In the genomic region with DNA sequence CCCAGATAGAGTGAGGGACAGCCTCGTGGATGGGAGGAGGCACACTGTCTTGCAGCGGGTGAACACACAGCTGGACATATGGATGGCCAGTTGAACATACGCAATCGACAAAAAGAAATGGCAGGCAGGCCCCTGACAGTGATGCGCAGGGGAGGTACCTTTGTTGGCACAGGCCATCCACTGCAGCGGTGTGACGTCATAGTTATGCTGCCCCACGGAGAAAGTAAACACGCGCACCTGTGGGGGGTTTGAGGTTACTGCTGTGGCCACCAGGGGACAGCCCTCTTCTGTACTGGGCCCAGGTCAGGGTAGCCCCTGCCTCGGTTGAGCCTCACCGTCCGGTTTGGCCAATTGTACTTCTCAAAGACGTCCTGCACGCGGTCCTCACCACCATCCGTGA, we compare ENCODE assay signal across 22 cellular contexts. TPM values are rescaled to one million over a fixed set of nuclear protein-coding genes. Genes with fewer than 3 reads are reported as not detected.
DNase-seq lines count a peak whose midpoint lies in the region; FAIRE-seq and TF ChIP-seq lines count a peak whose summit lies in the region.
"Had no signal": no experiment of that assay in that cellular context is flagged by ENCODE, and none has a peak within 500 bp of the region (broad histone marks: within the 10 kb centered on the region; RNA-seq: fewer than 3 reads in every experiment).

No MANE protein-coding gene starts in this region.

- H3K27me3 Mint-ChIP-seq in neural progenitor cell (ENCODE audit: insufficient read depth, low read depth), result peaks cover 8% of the 10 kb centered on the region
- H3K27me3 Mint-ChIP-seq in MCF 10A (ENCODE audit: insufficient read depth, unreplicated experiment), result peaks cover 4% of the 10 kb centered on the region
- H3K27me3 Mint-ChIP-seq: CD8-positive, alpha-beta memory T cell had no signal

- no peak overlapping the region; the same call in 1 of the 2 replicates for H2BK5ac ChIP-seq in H1 (ENCODE audit: low read depth, low read length)

- peaks cover 5% of the 10 kb centered on the region for H3F3A ChIP-seq in neural progenitor cell (ENCODE audit: low read depth)

- H4K20me1 ChIP-seq in H1 (replicated peaks in 1 of 2; ENCODE audit: control insufficient read depth in 1 of 2, insufficient read depth in 2 of 2, low read length in 2 of 2) (peaks cover 4% of the 10 kb centered on the region in 2 experiments), neural progenitor cell (ENCODE audit: low read depth) (no peaks in the 10 kb centered on the region)

- H3K23me2 ChIP-seq in H1 (ENCODE audit: low read depth, low read length), result no peaks in the 10 kb centered on the region

- POLR2A ChIA-PET in HEK293 (lab: Yijun Ruan, JAX) (no interaction called here), H1 (lab: Charles Lee; ENCODE audit: partially characterized antibody) (interaction anchor here (2.1 kb wide), 1 partner anchor 12 kb away, joined by 7 read pairs; no protein-coding TSS in a partner anchor), MCF 10A (lab: Yijun Ruan, JAX) (no interaction called here)

- no peak overlapping the region for H2BK20ac ChIP-seq in H1 (ENCODE audit: low read length)

- H3K9me3 Mint-ChIP-seq in neural progenitor cell, result no peaks in the 10 kb centered on the region
- H3K9me3 Mint-ChIP-seq in MCF 10A (ENCODE audit: unreplicated experiment), result no peaks in the 10 kb centered on the region
- H3K9me3 Mint-ChIP-seq: CD8-positive, alpha-beta memory T cell; H9 had no signal

- H3K23ac ChIP-seq in H1 (ENCODE audit: insufficient read length), result no peak overlapping the region

- no TSS peak for BruUV-seq in MCF 10A (replicated peaks; lab: Mats Ljungman, UMichigan)

- H3K79me2 ChIP-seq in H1 (ENCODE audit: control insufficient read depth in 1 of 2, insufficient read depth in 2 of 2, low read length in 2 of 2) (no peaks in the 10 kb centered on the region), neural progenitor cell (ENCODE audit: low read depth) (no peaks in the 10 kb centered on the region)

- no peaks in the 10 kb centered on the region for H3K9me3 ChIP-seq in HEK293 (ENCODE audit: control insufficient read depth, insufficient read depth, low read depth, low read length)
- no peaks in the 10 kb centered on the region for H3K9me3 ChIP-seq in WERI-Rb-1 (ENCODE audit: severe bottlenecking)
- no peaks in the 10 kb centered on the region for H3K9me3 ChIP-seq in H1 (ENCODE audit: insufficient read depth in 2 of 2, low read depth in 1 of 2, low read length in 1 of 2)
- no peaks in the 10 kb centered on the region for H3K9me3 ChIP-seq in neural progenitor cell (ENCODE audit: low read depth)
- H3K9me3 ChIP-seq: BE2C had no signal

- no peaks in the 10 kb centered on the region for H3K27me3 ChIP-seq in WERI-Rb-1 (ENCODE audit: insufficient read depth, low read depth, severe bottlenecking)
- peaks cover 0 to 3% (median 0%) of the 10 kb centered on the region in 4 experiments; a peak in 2 of 7 replicates for H3K27me3 ChIP-seq in H1 (replicated peaks in 1 of 4; ENCODE audit: control insufficient read depth in 3 of 4, extremely low read depth in 1 of 4, insufficient read depth in 3 of 4, low read length in 3 of 4)
- no peaks in the 10 kb centered on the region for H3K27me3 ChIP-seq in neural progenitor cell
- H3K27me3 ChIP-seq: BE2C had no signal

- H2BK12ac ChIP-seq in H1 (ENCODE audit: low read depth, low read length), result peak overlapping the region; percentile 87; the same call in 1 of the 2 replicates

- H3K79me1 ChIP-seq in H1 (ENCODE audit: low read depth, low read length), result no peaks in the 10 kb centered on the region

- peak overlapping the region; percentile 31; the same call in 1 of the 2 replicates for H4K8ac ChIP-seq in H1 (ENCODE audit: extremely low read depth, insufficient read depth, low read length)

- no peaks in the 10 kb centered on the region for H3K36me3 ChIP-seq in HEK293 (ENCODE audit: control insufficient read depth in 2 of 2, insufficient read depth in 1 of 2, low read length in 2 of 2)
- no peaks in the 10 kb centered on the region for H3K36me3 ChIP-seq in WERI-Rb-1
- H3K36me3 ChIP-seq in H1 (ENCODE audit: control insufficient read depth in 2 of 4, insufficient read depth in 4 of 4, low read length in 3 of 4), result no peaks in the 10 kb centered on the region
- H3K36me3 ChIP-seq in neural progenitor cell, result no peaks in the 10 kb centered on the region

- WGBS in H1 (ENCODE audit: extremely low coverage in 1 of 2, insufficient coverage in 1 of 2, insufficient read length in 1 of 2, insufficient replicate concordance in 2 of 2, low coverage in 1 of 2, low lambda C conversion rate in 2 of 2, missing lambda C conversion rate in 1 of 2), 2 experiments, result 83% methylated on average over 17 of the region's 17 CpGs; no CpG with 5 or more reads in 1 of the 2 experiments

- H3K36me3 Mint-ChIP-seq in neural progenitor cell (no peaks in the 10 kb centered on the region), MCF 10A (ENCODE audit: insufficient read depth, unreplicated experiment) (no peaks in the 10 kb centered on the region)
- H3K36me3 Mint-ChIP-seq: CD4-positive, CD25-positive, alpha-beta regulatory T cell; CD8-positive, alpha-beta memory T cell had no signal

- H3K4me3 ChIP-seq in HEK293 (ENCODE audit: low read depth, low read length) (no peak overlapping the region), WERI-Rb-1 (ENCODE audit: low read depth, low read length) (no peak overlapping the region), H1 (ENCODE audit: extremely low read depth in 1 of 4, insufficient read depth in 2 of 4, low read depth in 3 of 4, low read length in 4 of 4) (no peak overlapping the region), neural progenitor cell (no peak overlapping the region)
- H3K4me3 ChIP-seq: GM12878 had no signal

- H3K27ac Mint-ChIP-seq in neural progenitor cell (peak overlapping the region; percentile 78), MCF 10A (ENCODE audit: low read depth, unreplicated experiment) (no peak overlapping the region)
- H3K27ac Mint-ChIP-seq: CD4-positive, CD25-positive, alpha-beta regulatory T cell had no signal

- H3K4me1 ChIP-seq in HEK293 (ENCODE audit: control insufficient read depth, insufficient read depth, low read length), result no peaks in the 10 kb centered on the region
- H3K4me1 ChIP-seq in H1 (replicated peaks in 1 of 4; ENCODE audit: control insufficient read depth in 3 of 4, insufficient read depth in 4 of 4, low read length in 3 of 4), result peaks cover 0 to 15% (median 10%) of the 10 kb centered on the region in 4 experiments; a peak in 6 of 7 replicates
- peaks cover 12% of the 10 kb centered on the region for H3K4me1 ChIP-seq in neural progenitor cell

- H3K4me3 Mint-ChIP-seq in neural progenitor cell (no peak overlapping the region), MCF 10A (ENCODE audit: unreplicated experiment) (no peak overlapping the region)
- H3K4me3 Mint-ChIP-seq: CD4-positive, CD25-positive, alpha-beta regulatory T cell; CD8-positive, alpha-beta memory T cell; H9 had no signal

- TF ChIP-seq EP300 in H1 (IDR thresholded peaks at IDR 0.05; ENCODE audit: borderline replicate concordance in 1 of 2, low read depth in 2 of 2, low read length in 2 of 2), result no peak

- H3K56ac ChIP-seq in H1 (replicated peaks; ENCODE audit: insufficient read length, low read depth, low read length), result no peak overlapping the region

- H3K14ac ChIP-seq in H1 (ENCODE audit: insufficient read length), result no peak overlapping the region

- H3K27ac ChIP-seq in HEK293 (ENCODE audit: extremely low read depth, low read depth, low read length) (no peak overlapping the region), WERI-Rb-1 (no peak overlapping the region), H1 (ENCODE audit: low read depth, low read length) (no peak overlapping the region), neural progenitor cell (no peak overlapping the region)

- H2AK5ac ChIP-seq in H1 (ENCODE audit: low read depth, low read length), result 0 out of 2 replicates have a peak overlapping the region, but pooled peaks have one; percentile 24

- intact Hi-C loops in MCF 10A (cut with micrococcal nuclease), result no loop called here

- no peak for TF ChIP-seq RAD21 in H1 (IDR thresholded peaks at IDR 0.05 in 1 of 2, conservative IDR thresholded peaks at IDR 0.05 in 1 of 2; ENCODE audit: low read depth in 2 of 2, low read length in 2 of 2)

- no peak overlapping the region for H3K9ac ChIP-seq in H1 (replicated peaks in 1 of 4; ENCODE audit: extremely low read depth in 1 of 4, low read depth in 3 of 4, low read length in 3 of 4)
- H3K9ac ChIP-seq in neural progenitor cell, result no peak overlapping the region

- FAIRE-seq in H1 (lab: Jason Lieb, UNC), result no peak
- FAIRE-seq: GM12878, HTR-8/SVneo had no signal

- H2BK120ac ChIP-seq in H1 (replicated peaks; ENCODE audit: low read depth, low read length), result no peak overlapping the region

- no peak for TF ChIP-seq POLR2A in H1 (IDR thresholded peaks at IDR 0.05; ENCODE audit: control extremely low read depth in 1 of 2, low read depth in 2 of 2, low read length in 2 of 2)

- H3K4me1 Mint-ChIP-seq in neural progenitor cell (peaks cover 30% of the 10 kb centered on the region), MCF 10A (ENCODE audit: insufficient read depth, unreplicated experiment) (peaks cover 1% of the 10 kb centered on the region)
- H3K4me1 Mint-ChIP-seq: CD4-positive, CD25-positive, alpha-beta regulatory T cell had no signal

- CTCF ChIA-PET in HEK293 (lab: Yijun Ruan, JAX), result interaction anchor here (0.6 kb wide), 1 partner anchor 144 kb away, joined by 3 read pairs; no protein-coding TSS in a partner anchor
- CTCF ChIA-PET in H1 (lab: Charles Lee; ENCODE audit: partially characterized antibody), result interaction anchor here (0.9 to 1.6 kb wide), 8 partner anchors 9 to 164 kb away, joined by 3 to 6 read pairs (median 4); partner anchors contain the start of genes CYB561D2 and NPRL2
- CTCF ChIA-PET in MCF 10A (lab: Yijun Ruan, JAX), result interaction anchor here (0.5 kb wide), 2 partner anchors 8 to 405 kb away, joined by 3 read pairs; no protein-coding TSS in a partner anchor

- H3K4me2 ChIP-seq in H1 (ENCODE audit: insufficient read depth in 1 of 2, low read depth in 2 of 2, low read length in 2 of 2) (no peak overlapping the region), neural progenitor cell (no peak overlapping the region)

- H4K5ac ChIP-seq in H1 (ENCODE audit: insufficient read length, low read depth, low read length), result no peak overlapping the region

- DNase-seq in WERI-Rb-1 (no peak), H1 (ENCODE audit: low read depth in 1 of 2, low spot score in 2 of 2) (no peak), neural progenitor cell (ENCODE audit: low spot score) (no peak), HUDEP-2 (lab: John Stamatoyannopoulos, UW; ENCODE audit: unreplicated experiment in 76 of 76) (no peak), NCI-H1930 (lab: John Stamatoyannopoulos, UW) (no peak), SHP77 (lab: John Stamatoyannopoulos, UW) (no peak), MCF 10A (ENCODE audit: unreplicated experiment) (no peak)
- DNase-seq: BE2C; C1 segment of cervical spinal cord; CD4-positive, CD25-positive, alpha-beta regulatory T cell; CD8-positive, alpha-beta memory T cell; COR-L47; DMS 273 treated with DMSO at 0.1 percent for 48 hours; DMS53; DND-41; EL; GOT3; H9 had no signal

- H2BK15ac ChIP-seq in H1 (ENCODE audit: low read length), result peak overlapping the region; percentile 81; the same call in 1 of the 2 replicates

- TF ChIP-seq CTCF in HEK293 (tag by site-specific recombination; IDR thresholded peaks at IDR 0.05) (no peak), WERI-Rb-1 (IDR thresholded peaks at IDR 0.05; ENCODE audit: low read depth, low read length) (0 out of 2 replicates have a peak, but pooled peaks have one; percentile 11), H1 (IDR thresholded peaks at IDR 0.05; ENCODE audit: control extremely low read depth in 1 of 3, insufficient read depth in 1 of 3, low read depth in 1 of 3, low read length in 3 of 3) (no peak), neural progenitor cell (IDR thresholded peaks at IDR 0.05) (no peak), MCF 10A (IDR thresholded peaks at IDR 0.05; ENCODE audit: unreplicated experiment) (no peak)

- H3K4ac ChIP-seq in H1 (replicated peaks; ENCODE audit: insufficient read length, low read depth, low read length), result no peak overlapping the region

- no peak overlapping the region for H4K91ac ChIP-seq in H1 (replicated peaks; ENCODE audit: insufficient read length, low read length)

- H3K18ac ChIP-seq in H1 (ENCODE audit: extremely low read depth, low read length), result no peak overlapping the region; the same call in 1 of the 2 replicates

- H2AFZ ChIP-seq in H1 (ENCODE audit: low read length), result no peak overlapping the region
- H2AFZ ChIP-seq in neural progenitor cell (replicated peaks), result no peak overlapping the region

RNA-seq across cellular contexts. Expression of gene TMEM115, which starts 19.4 kb away (rescaled TPM):
- 25.3 and 25.4 TPM in 2 replicates for total RNA-seq in H1 (2021; fragmentation: NEBNext Ultra II Directional; extraction: Animal tissue kit (Norgen Biotek cat#: 25700))
- 32.4 and 41.9 TPM in 2 replicates for polyA plus RNA-seq in H1 (2011; rRNA removed)
- polyA plus RNA-seq in H1 (2011; cell fraction: cytosol; rRNA removed), result 28.3 TPM
- 26.5 TPM for polyA plus RNA-seq in H1 (2011; cell fraction: nucleus; rRNA removed)
- 14.1 to 22.1 TPM (median 19.9 TPM) in 4 replicates for polyA plus RNA-seq in H1 (2012, experiment 1 of 2)
- polyA plus RNA-seq in H1 (2012, experiment 2 of 2), result 26.6 TPM
- polyA plus RNA-seq in H1 (2013, experiment 1 of 2), result 38.1 TPM
- 41.2 TPM for polyA plus RNA-seq in H1 (2013, experiment 2 of 2)
- 18.7 and 24.3 TPM in 2 replicates for polyA minus RNA-seq in H1 (2011; rRNA and poly(A)+ RNA removed)
- 20.0 TPM for polyA minus RNA-seq in H1 (2011; cell fraction: cytosol; rRNA and poly(A)+ RNA removed)
- 14.9 TPM for polyA minus RNA-seq in H1 (2011; cell fraction: nucleus; rRNA and poly(A)+ RNA removed)
- total RNA-seq in neural progenitor cell (ENCODE audit: low replicate concordance), result 6.3 and 28.0 TPM in 2 replicates
- 31.9 and 40.3 TPM in 2 replicates for total RNA-seq in MCF 10A (2022)

RNA-seq across cellular contexts. Expression of gene CYB561D2, which starts 28.1 kb away (rescaled TPM):
- total RNA-seq in H1 (2021; fragmentation: NEBNext Ultra II Directional; extraction: Animal tissue kit (Norgen Biotek cat#: 25700)), result 9.8 and 9.9 TPM in 2 replicates
- 34.0 and 34.5 TPM in 2 replicates for polyA plus RNA-seq in H1 (2011; rRNA removed)
- polyA plus RNA-seq in H1 (2011; cell fraction: cytosol; rRNA removed), result 22.8 TPM
- 24.8 TPM for polyA plus RNA-seq in H1 (2011; cell fraction: nucleus; rRNA removed)
- polyA plus RNA-seq in H1 (2012, experiment 1 of 2), result 10.0 to 19.4 TPM (median 15.1 TPM) in 4 replicates
- polyA plus RNA-seq in H1 (2012, experiment 2 of 2), result 22.1 TPM
- 11.8 TPM for polyA plus RNA-seq in H1 (2013, experiment 1 of 2)
- polyA plus RNA-seq in H1 (2013, experiment 2 of 2), result 12.9 TPM
- polyA minus RNA-seq in H1 (2011; rRNA and poly(A)+ RNA removed), result 9.2 and 14.0 TPM in 2 replicates
- polyA minus RNA-seq in H1 (2011; cell fraction: cytosol; rRNA and poly(A)+ RNA removed), result 6.3 TPM
- polyA minus RNA-seq in H1 (2011; cell fraction: nucleus; rRNA and poly(A)+ RNA removed), result 7.3 TPM
- 2.2 and 13.8 TPM in 2 replicates for total RNA-seq in neural progenitor cell (ENCODE audit: low replicate concordance)
- total RNA-seq in MCF 10A (2022), result 24.0 and 24.1 TPM in 2 replicates

RNA-seq across cellular contexts. Expression of gene NPRL2, which starts 28.2 kb away (rescaled TPM):
- total RNA-seq in H1 (2021; fragmentation: NEBNext Ultra II Directional; extraction: Animal tissue kit (Norgen Biotek cat#: 25700)), result 25.0 and 28.4 TPM in 2 replicates
- 51.4 and 52.3 TPM in 2 replicates for polyA plus RNA-seq in H1 (2011; rRNA removed)
- 53.3 TPM for polyA plus RNA-seq in H1 (2011; cell fraction: cytosol; rRNA removed)
- polyA plus RNA-seq in H1 (2011; cell fraction: nucleus; rRNA removed), result 91.8 TPM
- 18.1 to 35.5 TPM (median 31.5 TPM) in 4 replicates for polyA plus RNA-seq in H1 (2012, experiment 1 of 2)
- polyA plus RNA-seq in H1 (2012, experiment 2 of 2), result 26.4 TPM
- polyA plus RNA-seq in H1 (2013, experiment 1 of 2), result 14.6 TPM
- polyA plus RNA-seq in H1 (2013, experiment 2 of 2), result 13.2 TPM
- polyA minus RNA-seq in H1 (2011; rRNA and poly(A)+ RNA removed), result 54.5 and 61.1 TPM in 2 replicates
- 13.8 TPM for polyA minus RNA-seq in H1 (2011; cell fraction: cytosol; rRNA and poly(A)+ RNA removed)
- 20.9 TPM for polyA minus RNA-seq in H1 (2011; cell fraction: nucleus; rRNA and poly(A)+ RNA removed)
- 15.5 and 35.7 TPM in 2 replicates for total RNA-seq in neural progenitor cell (ENCODE audit: low replicate concordance)
- 21.1 and 22.1 TPM in 2 replicates for total RNA-seq in MCF 10A (2022)

RNA-seq across cellular contexts. Expression of gene ZMYND10, which starts 33.2 kb away (rescaled TPM):
- total RNA-seq in H1 (2021; fragmentation: NEBNext Ultra II Directional; extraction: Animal tissue kit (Norgen Biotek cat#: 25700)), result 0.54 and 0.56 TPM in 2 replicates
- polyA plus RNA-seq in H1 (2011; rRNA removed), result 0.79 and 0.93 TPM in 2 replicates
- 0.96 TPM for polyA plus RNA-seq in H1 (2011; cell fraction: cytosol; rRNA removed)
- 2.1 TPM for polyA plus RNA-seq in H1 (2011; cell fraction: nucleus; rRNA removed)
- polyA plus RNA-seq in H1 (2012, experiment 1 of 2), result 0.18 to 0.96 TPM (median 0.41 TPM) in 4 replicates
- polyA plus RNA-seq in H1 (2012, experiment 2 of 2), result 0.20 TPM
- polyA plus RNA-seq in H1 (2013, experiment 1 of 2), result 0.67 TPM
- polyA plus RNA-seq in H1 (2013, experiment 2 of 2), result 0.40 TPM
- polyA minus RNA-seq in H1 (2011; rRNA and poly(A)+ RNA removed), result 0.32 TPM in 2 replicates
- polyA minus RNA-seq in H1 (2011; cell fraction: cytosol; rRNA and poly(A)+ RNA removed), result not detected
- polyA minus RNA-seq in H1 (2011; cell fraction: nucleus; rRNA and poly(A)+ RNA removed), result 0.50 TPM
- total RNA-seq in neural progenitor cell (ENCODE audit: low replicate concordance) (0.37 and 1.7 TPM in 2 replicates), MCF 10A (2022) (0.68 and 1.0 TPM in 2 replicates)
- total RNA-seq: G401 had no signal

RNA-seq across cellular contexts. Expression of gene RASSF1, which starts 38.1 kb away (rescaled TPM):
- 10.3 and 11.2 TPM in 2 replicates for total RNA-seq in H1 (2021; fragmentation: NEBNext Ultra II Directional; extraction: Animal tissue kit (Norgen Biotek cat#: 25700))
- polyA plus RNA-seq in H1 (2011; rRNA removed), result 15.7 and 15.9 TPM in 2 replicates
- 20.5 TPM for polyA plus RNA-seq in H1 (2011; cell fraction: cytosol; rRNA removed)
- polyA plus RNA-seq in H1 (2011; cell fraction: nucleus; rRNA removed), result 22.6 TPM
- polyA plus RNA-seq in H1 (2012, experiment 1 of 2), result 12.1 to 16.1 TPM (median 13.6 TPM) in 4 replicates
- polyA plus RNA-seq in H1 (2012, experiment 2 of 2), result 7.0 TPM
- 7.7 TPM for polyA plus RNA-seq in H1 (2013, experiment 1 of 2)
- 7.1 TPM for polyA plus RNA-seq in H1 (2013, experiment 2 of 2)
- 4.5 and 5.8 TPM in 2 replicates for polyA minus RNA-seq in H1 (2011; rRNA and poly(A)+ RNA removed)
- polyA minus RNA-seq in H1 (2011; cell fraction: cytosol; rRNA and poly(A)+ RNA removed), result 2.0 TPM
- 10.0 TPM for polyA minus RNA-seq in H1 (2011; cell fraction: nucleus; rRNA and poly(A)+ RNA removed)
- 13.7 and 19.5 TPM in 2 replicates for total RNA-seq in neural progenitor cell (ENCODE audit: low replicate concordance)
- 24.3 and 32.0 TPM in 2 replicates for total RNA-seq in MCF 10A (2022)

Comparison
In these comparisons a context has a peak if more than half of its experiments do, and no peak if none do; other contexts are left out.
1. Of the 6 proteins assayed by ChIP-seq in both HEK293 and H1: peak only in HEK293: ATF2; only in H1: none; in both: none; in neither: 5.